10 cellular contexts compared by ENCODE assay signal in genomic region chr22:40385041-40385782, GRCh38. TPM values are rescaled to one million over a fixed set of nuclear protein-coding genes. Genes with fewer than 3 reads are reported as not detected.
A peak's percentile ranks its signal among the peaks of the same experiment; 100 is the strongest.
DNase-seq lines count a peak whose midpoint lies in the region; ATAC-seq, FAIRE-seq and TF ChIP-seq lines count a peak whose summit lies in the region.
"Had no signal": no experiment of that assay in that cellular context is flagged by ENCODE, and none has a peak within 500 bp of the region (broad histone marks: within the 10 kb centered on the region; RNA-seq: fewer than 3 reads in every experiment).

No MANE protein-coding gene starts in this region.

- ATAC-seq in GM18858 (IDR thresholded peaks at IDR 0.05; ENCODE audit: unreplicated experiment): no peak

- H3K9me3 ChIP-seq in small intestine (ENCODE audit: control insufficient read depth, low read depth): no peaks in the 10 kb centered on the region
- H3K9me3 ChIP-seq in tibial artery: no peaks in the 10 kb centered on the region
- H3K9me3 ChIP-seq: adrenal gland had no signal

- H3K4me3 ChIP-seq in brain microvascular endothelial cell (ENCODE audit: low read depth, low read length) (no peak overlapping the region), small intestine (ENCODE audit: low read depth in 1 of 2, low read length in 2 of 2) (peak overlapping the region in 1 of 2 donors; percentile 33), tibial artery (no peak overlapping the region), foreskin fibroblast (ENCODE audit: low read depth in 1 of 2, low read length in 2 of 2) (no peak overlapping the region)
- H3K4me3 ChIP-seq: adrenal gland, smooth muscle cell had no signal

- H3K4me1 ChIP-seq in small intestine (ENCODE audit: control insufficient read depth in 2 of 2, insufficient read depth in 1 of 2, low read depth in 1 of 2, low read length in 1 of 2) (peaks cover 4 to 6% of the 10 kb centered on the region in 2 donors), tibial artery (peaks cover 0 to 14% (median 0%) of the 10 kb centered on the region in 4 donors)

- no peak for FAIRE-seq in small intestine (lab: Jason Lieb, UNC)

- DNase-seq in GM13977 (ENCODE audit: low spot score) (peak; percentile 66), NOMO-1 treated with dmso at 0.1 percent for 144 hours (lab: John Stamatoyannopoulos, UW; ENCODE audit: unreplicated experiment) (peak; percentile 79), brain microvascular endothelial cell (no peak), small intestine (peak; percentile 68), NCI-H2227 treated with DMSO at 0.1 percent for 48 hours (lab: John Stamatoyannopoulos, UW) (no peak), tibial artery (no peak), foreskin fibroblast (no peak)
- DNase-seq: adrenal gland had no signal

- H3K36me3 ChIP-seq in brain microvascular endothelial cell (replicated peaks) (no peaks in the 10 kb centered on the region), small intestine (ENCODE audit: control insufficient read depth in 2 of 2, insufficient read depth in 2 of 2, low read length in 2 of 2) (peaks cover 0 to 2% of the 10 kb centered on the region in 2 donors), tibial artery (peaks cover 0 to 5% (median 0%) of the 10 kb centered on the region in 3 donors)
- H3K36me3 ChIP-seq: adrenal gland had no signal

- WGBS in small intestine, 3 donors: 11 to 41% (median 14%) methylated on average over 10 of the region's 10 CpGs

- H3K27ac ChIP-seq in brain microvascular endothelial cell (peak overlapping the region; percentile 84), small intestine (ENCODE audit: low read depth in 1 of 2, low read length in 1 of 2) (peak overlapping the region; percentile 70 to 88), tibial artery (no peak overlapping the region)
- H3K27ac ChIP-seq: adrenal gland had no signal

- intact Hi-C loops in tibial artery (cut with DNase I; ENCODE audit: low total_unique reads): no loop called here

- H3K27me3 ChIP-seq in brain microvascular endothelial cell (replicated peaks) (no peaks in the 10 kb centered on the region), small intestine (ENCODE audit: control insufficient read depth in 2 of 2, insufficient read depth in 2 of 2, low read length in 2 of 2) (no peaks in the 10 kb centered on the region), tibial artery (no peaks in the 10 kb centered on the region)
- H3K27me3 ChIP-seq: adrenal gland had no signal

- in situ Hi-C loops in GM13977 (cut with MboI; ENCODE audit: low pct_unique_long_range_greater_than_20kb, low sequenced_read_pairs, unreplicated experiment) (no loop called here), brain microvascular endothelial cell (cut with HindIII; ENCODE audit: low pct_ligation_motif_present, low sequenced_read_pairs) (no loop called here)

- no peak for TF ChIP-seq CTCF in GM13977 (IDR thresholded peaks at IDR 0.05; ENCODE audit: extremely low read depth, insufficient read depth, missing control alignments)
- TF ChIP-seq CTCF in brain microvascular endothelial cell (IDR thresholded peaks at IDR 0.05; ENCODE audit: low read depth, low read length, missing control alignments): no peak
- no peak for TF ChIP-seq CTCF in tibial artery (IDR thresholded peaks at IDR 0.05)
- TF ChIP-seq CTCF in foreskin fibroblast (IDR thresholded peaks at IDR 0.05; ENCODE audit: low read depth, low read length): no peak

RNA-seq across cellular contexts. Expression of gene SGSM3, which starts 14.8 kb away (rescaled TPM):
- 10 to 100 TPM; 76.5 to 90.8 (median 85.7) TPM for polyA plus RNA-seq in small intestine

RNA-seq across cellular contexts. Expression of gene ADSL, which starts 38.9 kb away (rescaled TPM):
- 10 to 100 TPM; 23.9 to 60.3 (median 30.0) TPM for polyA plus RNA-seq in small intestine

Comparison
In these comparisons a context has a peak if more than half of its experiments do, and no peak if none do; other contexts are left out.
1. DNase-seq: peak in GM13977 (single experiment), NOMO-1 treated with dmso at 0.1 percent for 144 hours (single experiment) and small intestine (single experiment); none in brain microvascular endothelial cell (single experiment), NCI-H2227 treated with DMSO at 0.1 percent for 48 hours (single experiment), tibial artery (0 of 2) and foreskin fibroblast (0 of 2).
2. H3K27ac ChIP-seq: peak in brain microvascular endothelial cell (single experiment) and small intestine (2 of 2); none in tibial artery (0 of 2).